Comparison of ENCODE assay signal across 23 cellular contexts in genomic region chr9:131013771-131014676, GRCh38. TPM values are rescaled to one million over a fixed set of nuclear protein-coding genes. Genes with fewer than 3 reads are reported as not detected.
DNase-seq lines count a peak whose midpoint lies in the region; ATAC-seq, FAIRE-seq and TF ChIP-seq lines count a peak whose summit lies in the region.
"Had no signal": no experiment of that assay in that cellular context is flagged by ENCODE, and none has a peak within 500 bp of the region (broad histone marks: within the 10 kb centered on the region; RNA-seq: fewer than 3 reads in every experiment).

No MANE protein-coding gene starts in this region.

- no peaks in the 10 kb centered on the region for H3K9me3 ChIP-seq in left ventricle myocardium inferior (replicated peaks)
- no peaks in the 10 kb centered on the region for H3K9me3 ChIP-seq in H1 (ENCODE audit: insufficient read depth in 2 of 2, low read depth in 1 of 2, low read length in 1 of 2)
- H3K9me3 ChIP-seq in vagina = no peaks in the 10 kb centered on the region
- H3K9me3 ChIP-seq: uterus had no signal

- H3K9ac ChIP-seq in H1 (replicated peaks in 1 of 4; ENCODE audit: extremely low read depth in 1 of 4, low read depth in 3 of 4, low read length in 3 of 4) = no peak overlapping the region
- no peak overlapping the region for H3K9ac ChIP-seq in mesendoderm (ENCODE audit: low read length)

- TF ChIP-seq POLR2A in H1 (IDR thresholded peaks at IDR 0.05; ENCODE audit: control extremely low read depth in 1 of 2, low read depth in 2 of 2, low read length in 2 of 2) (no peak), vagina (IDR thresholded peaks at IDR 0.05) (no peak)

- H3K27me3 Mint-ChIP-seq in activated CD8-positive, alpha-beta memory T cell treated with anti-CD3 and anti-CD28 coated beads, Interleukin-2, amount 10 ng/mL, durations not matched to agents 7 days and 5 days = peaks cover 23% of the 10 kb centered on the region

- no peak overlapping the region for H3K4me2 ChIP-seq in H1 (ENCODE audit: insufficient read depth in 1 of 2, low read depth in 2 of 2, low read length in 2 of 2)
- H3K4me2 ChIP-seq in mesendoderm (ENCODE audit: low read length) = no peak overlapping the region

- peaks cover 88% of the 10 kb centered on the region for H3K27me3 ChIP-seq in left ventricle myocardium inferior (ENCODE audit: low read depth)
- H3K27me3 ChIP-seq in H1 (replicated peaks in 1 of 4; ENCODE audit: control insufficient read depth in 3 of 4, extremely low read depth in 1 of 4, insufficient read depth in 3 of 4, low read length in 3 of 4) = peaks cover 0 to 6% (median 5%) of the 10 kb centered on the region in 4 experiments; a peak in 5 of 7 replicates
- no peaks in the 10 kb centered on the region for H3K27me3 ChIP-seq in mesendoderm (ENCODE audit: insufficient read depth, low read length, poor library complexity)
- H3K27me3 ChIP-seq in vagina = no peaks in the 10 kb centered on the region

- no peaks in the 10 kb centered on the region for H3K36me3 Mint-ChIP-seq in activated CD8-positive, alpha-beta memory T cell treated with anti-CD3 and anti-CD28 coated beads, Interleukin-2, amount 10 ng/mL, durations not matched to agents 7 days and 5 days

- H3K4ac ChIP-seq in H1 (replicated peaks; ENCODE audit: insufficient read length, low read depth, low read length) (no peak overlapping the region), mesendoderm (ENCODE audit: low read depth, low read length) (no peak overlapping the region)

- no peak overlapping the region for H3K23ac ChIP-seq in H1 (ENCODE audit: insufficient read length)
- no peak overlapping the region for H3K23ac ChIP-seq in mesendoderm (ENCODE audit: low read length)

- POLR2A ChIA-PET in H1 (lab: Charles Lee; ENCODE audit: partially characterized antibody) = interaction anchor here (0.8 kb wide), 2 partner anchors 10 to 11 kb away, joined by 3 read pairs; no protein-coding TSS in a partner anchor

- DNase-seq in Right ventricle myocardium inferior (ENCODE audit: missing footprints) = no peak
- no peak for DNase-seq in left ventricle myocardium inferior
- DNase-seq in H1 (ENCODE audit: low read depth in 1 of 2, low spot score in 2 of 2) = no peak
- no peak for DNase-seq in mesendoderm
- DNase-seq in vagina (ENCODE audit: extremely low spot score in 2 of 2) = no peak
- DNase-seq in activated CD8-positive, alpha-beta memory T cell treated with anti-CD3 and anti-CD28 coated beads, Interleukin-2, amount 10 ng/mL, durations not matched to agents 7 days and 5 days = no peak
- DNase-seq: activated CD4-positive, CD25-positive, alpha-beta regulatory T cell treated with anti-CD3 and anti-CD28 coated beads, Interleukin-2, amount 50 U/mL, for 72 hours; activated naive CD8-positive, alpha-beta T cell treated with anti-CD3 and anti-CD28 coated beads, Interleukin-2, amount 50 U/mL, for 24 hours; caudate nucleus; effector CD4-positive, alpha-beta T cell; NCI-H1436 treated with DMSO at 0.1 percent for 48 hours; NCI-H2171; NCI-H526; SIG-M5; small intestine; stimulated activated CD4-positive, alpha-beta T cell treated with anti-CD3 and anti-CD28 coated beads, Interleukin-4, amount 100 ng/mL, for 4 hours; uterus had no signal

- intact Hi-C loops in Right ventricle myocardium inferior (cut with DNase I) (no loop called here), left ventricle myocardium inferior (cut with micrococcal nuclease) (no loop called here), vagina (cut with DNase I) (no loop called here)

- no peak for TF ChIP-seq EP300 in H1 (IDR thresholded peaks at IDR 0.05; ENCODE audit: borderline replicate concordance in 1 of 2, low read depth in 2 of 2, low read length in 2 of 2)

- H3K56ac ChIP-seq in H1 (replicated peaks; ENCODE audit: insufficient read length, low read depth, low read length) (no peak overlapping the region), mesendoderm (ENCODE audit: low read length) (peak overlapping the region; percentile 34)

- H2BK120ac ChIP-seq in H1 (replicated peaks; ENCODE audit: low read depth, low read length) = no peak overlapping the region
- H2BK120ac ChIP-seq in mesendoderm (ENCODE audit: low read depth, low read length) = no peak overlapping the region

- no peaks in the 10 kb centered on the region for H3K4me1 Mint-ChIP-seq in activated CD8-positive, alpha-beta memory T cell treated with anti-CD3 and anti-CD28 coated beads, Interleukin-2, amount 10 ng/mL, durations not matched to agents 7 days and 5 days
- H3K4me1 Mint-ChIP-seq: activated naive CD8-positive, alpha-beta T cell treated with anti-CD3 and anti-CD28 coated beads, Interleukin-2, amount 50 U/mL, for 24 hours had no signal

- peak overlapping the region; percentile 51; the same call in 1 of the 2 replicates for H4K8ac ChIP-seq in H1 (ENCODE audit: extremely low read depth, insufficient read depth, low read length)
- H4K8ac ChIP-seq in mesendoderm (ENCODE audit: low read depth, low read length) = no peak overlapping the region

- H3K27ac Mint-ChIP-seq in activated CD8-positive, alpha-beta memory T cell treated with anti-CD3 and anti-CD28 coated beads, Interleukin-2, amount 10 ng/mL, durations not matched to agents 7 days and 5 days = no peak overlapping the region
- H3K27ac Mint-ChIP-seq: activated naive CD8-positive, alpha-beta T cell treated with anti-CD3 and anti-CD28 coated beads, Interleukin-2, amount 50 U/mL, for 24 hours had no signal

- H2AFZ ChIP-seq in H1 (ENCODE audit: low read length) = no peak overlapping the region

- peak; percentile 17 for ATAC-seq in Right ventricle myocardium inferior
- no peak for ATAC-seq in GM21737 (IDR thresholded peaks at IDR 0.05; ENCODE audit: unreplicated experiment)
- no peak for ATAC-seq in HG02798 (IDR thresholded peaks at IDR 0.05; ENCODE audit: poor library complexity, unreplicated experiment)
- no peak for ATAC-seq in activated CD8-positive, alpha-beta memory T cell treated with anti-CD3 and anti-CD28 coated beads, Interleukin-2, amount 10 ng/mL, durations not matched to agents 7 days and 5 days
- ATAC-seq: activated naive CD8-positive, alpha-beta T cell treated with anti-CD3 and anti-CD28 coated beads, Interleukin-2, amount 50 U/mL, for 24 hours; esophagus mucosa had no signal

- H2AK5ac ChIP-seq in H1 (ENCODE audit: low read depth, low read length) (0 out of 2 replicates have a peak overlapping the region, but pooled peaks have one; percentile 53), mesendoderm (ENCODE audit: low read length) (no peak overlapping the region)

- H3K18ac ChIP-seq in H1 (ENCODE audit: extremely low read depth, low read length) = no peak overlapping the region; the same call in 1 of the 2 replicates
- H3K18ac ChIP-seq in mesendoderm (ENCODE audit: low read length) = no peak overlapping the region

- TF ChIP-seq CTCF in left ventricle myocardium inferior (IDR thresholded peaks at IDR 0.05; ENCODE audit: borderline replicate concordance) = no peak
- TF ChIP-seq CTCF in H1 (IDR thresholded peaks at IDR 0.05; ENCODE audit: control extremely low read depth in 1 of 3, insufficient read depth in 1 of 3, low read depth in 1 of 3, low read length in 3 of 3) = no peak
- no peak for TF ChIP-seq CTCF in vagina (IDR thresholded peaks at IDR 0.05)

- no peak for TF ChIP-seq RAD21 in H1 (IDR thresholded peaks at IDR 0.05 in 1 of 2, conservative IDR thresholded peaks at IDR 0.05 in 1 of 2; ENCODE audit: low read depth in 2 of 2, low read length in 2 of 2)

- no peak overlapping the region for H3K14ac ChIP-seq in H1 (ENCODE audit: insufficient read length)

- no peak for FAIRE-seq in H1 (lab: Jason Lieb, UNC)
- FAIRE-seq: GM19239, small intestine had no signal

- H3K4me3 Mint-ChIP-seq in activated CD8-positive, alpha-beta memory T cell treated with anti-CD3 and anti-CD28 coated beads, Interleukin-2, amount 10 ng/mL, durations not matched to agents 7 days and 5 days = no peak overlapping the region
- H3K4me3 Mint-ChIP-seq: activated naive CD8-positive, alpha-beta T cell treated with anti-CD3 and anti-CD28 coated beads, Interleukin-2, amount 50 U/mL, for 24 hours had no signal

- H3K9me3 Mint-ChIP-seq in activated CD8-positive, alpha-beta memory T cell treated with anti-CD3 and anti-CD28 coated beads, Interleukin-2, amount 10 ng/mL, durations not matched to agents 7 days and 5 days (ENCODE audit: low read depth) = no peaks in the 10 kb centered on the region
- H3K9me3 Mint-ChIP-seq: activated naive CD8-positive, alpha-beta T cell treated with anti-CD3 and anti-CD28 coated beads, Interleukin-2, amount 50 U/mL, for 24 hours had no signal

- H4K5ac ChIP-seq in H1 (ENCODE audit: insufficient read length, low read depth, low read length) (no peak overlapping the region), mesendoderm (ENCODE audit: low read length) (no peak overlapping the region)

- H2BK5ac ChIP-seq in H1 (ENCODE audit: low read depth, low read length) (peak overlapping the region; percentile 76), mesendoderm (ENCODE audit: low read length) (no peak overlapping the region)

- H3K79me2 ChIP-seq in H1 (ENCODE audit: control insufficient read depth in 1 of 2, insufficient read depth in 2 of 2, low read length in 2 of 2) = no peaks in the 10 kb centered on the region
- H3K79me2 ChIP-seq in mesendoderm (ENCODE audit: control insufficient read depth, insufficient read depth, low read length) = peaks cover 3% of the 10 kb centered on the region

- H2BK20ac ChIP-seq in H1 (ENCODE audit: low read length) = no peak overlapping the region

- H2BK15ac ChIP-seq in H1 (ENCODE audit: low read length) (no peak overlapping the region), mesendoderm (replicated peaks; ENCODE audit: low read depth) (no peak overlapping the region)

- H3K36me3 ChIP-seq in left ventricle myocardium inferior = no peaks in the 10 kb centered on the region
- H3K36me3 ChIP-seq in H1 (ENCODE audit: control insufficient read depth in 2 of 4, insufficient read depth in 4 of 4, low read length in 3 of 4) = no peaks in the 10 kb centered on the region
- no peaks in the 10 kb centered on the region for H3K36me3 ChIP-seq in mesendoderm (ENCODE audit: control insufficient read depth, insufficient read depth, low read length)
- H3K36me3 ChIP-seq in vagina = no peaks in the 10 kb centered on the region
- H3K36me3 ChIP-seq: uterus had no signal

- H3K27ac ChIP-seq in left ventricle myocardium inferior (replicated peaks) (no peak overlapping the region), H1 (ENCODE audit: low read depth, low read length) (no peak overlapping the region), mesendoderm (ENCODE audit: low read depth, low read length) (no peak overlapping the region), vagina (peak overlapping the region; percentile 1)
- H3K27ac ChIP-seq: uterus had no signal

- CTCF ChIA-PET in H1 (lab: Charles Lee; ENCODE audit: partially characterized antibody) = interaction anchor here (0.8 to 17.5 kb wide), 6 partner anchors 8 to 73 kb away, joined by 3 to 156 read pairs (median 4); no protein-coding TSS in a partner anchor
- CTCF ChIA-PET in activated CD8-positive, alpha-beta memory T cell treated with anti-CD3 and anti-CD28 coated beads, Interleukin-2, amount 10 ng/mL, durations not matched to agents 7 days and 5 days (lab: Charles Lee) = no interaction called here

- 87% methylated on average over 18 of the region's 18 CpGs; no CpG with 5 or more reads in 1 of the 2 experiments for WGBS in H1 (ENCODE audit: extremely low coverage in 1 of 2, insufficient coverage in 1 of 2, insufficient read length in 1 of 2, insufficient replicate concordance in 2 of 2, low coverage in 1 of 2, low lambda C conversion rate in 2 of 2, missing lambda C conversion rate in 1 of 2), 2 experiments
- no CpG with 5 or more reads among the region's 18 CpGs for WGBS in mesendoderm (ENCODE audit: extremely low coverage, insufficient coverage, low lambda C conversion rate)

- no peaks in the 10 kb centered on the region for H4K20me1 ChIP-seq in H1 (replicated peaks in 1 of 2; ENCODE audit: control insufficient read depth in 1 of 2, insufficient read depth in 2 of 2, low read length in 2 of 2)

- H2BK12ac ChIP-seq in H1 (ENCODE audit: low read depth, low read length) = 0 out of 2 replicates have a peak overlapping the region, but pooled peaks have one; percentile 27

- peaks cover 3% of the 10 kb centered on the region for H3K4me1 ChIP-seq in left ventricle myocardium inferior
- peaks cover 2 to 22% (median 8%) of the 10 kb centered on the region in 4 experiments for H3K4me1 ChIP-seq in H1 (replicated peaks in 1 of 4; ENCODE audit: control insufficient read depth in 3 of 4, insufficient read depth in 4 of 4, low read length in 3 of 4)
- peaks cover 13% of the 10 kb centered on the region for H3K4me1 ChIP-seq in mesendoderm (ENCODE audit: control insufficient read depth, low read depth, low read length)
- peaks cover 17% of the 10 kb centered on the region for H3K4me1 ChIP-seq in vagina

- H4K91ac ChIP-seq in H1 (replicated peaks; ENCODE audit: insufficient read length, low read length) = peak overlapping the region; percentile 53

- H3K79me1 ChIP-seq in H1 (ENCODE audit: low read depth, low read length) (peaks cover 9% of the 10 kb centered on the region; the same call in 1 of the 2 replicates), mesendoderm (ENCODE audit: low read length) (peaks cover 10% of the 10 kb centered on the region)

- H3K23me2 ChIP-seq in H1 (ENCODE audit: low read depth, low read length) = peaks cover 6% of the 10 kb centered on the region; the same call in 1 of the 2 replicates

- H3K4me3 ChIP-seq in left ventricle myocardium inferior (no peak overlapping the region), H1 (ENCODE audit: extremely low read depth in 1 of 4, insufficient read depth in 2 of 4, low read depth in 3 of 4, low read length in 4 of 4) (no peak overlapping the region), mesendoderm (ENCODE audit: low read length) (no peak overlapping the region), vagina (no peak overlapping the region)
- H3K4me3 ChIP-seq: lung, uterus had no signal

RNA-seq across cellular contexts. Expression of gene LAMC3, which starts 5.0 kb away (rescaled TPM):
- total RNA-seq in Right ventricle myocardium inferior (0.22 TPM), left ventricle myocardium inferior (0.66 TPM), vagina (13.3 TPM)
- 12.3 and 13.2 TPM in 2 replicates for total RNA-seq in H1 (2021; fragmentation: NEBNext Ultra II Directional; extraction: Animal tissue kit (Norgen Biotek cat#: 25700))
- 9.3 and 11.5 TPM in 2 replicates for polyA plus RNA-seq in H1 (2011; rRNA removed)
- polyA plus RNA-seq in H1 (2011; cell fraction: cytosol; rRNA removed) = 6.0 TPM
- 24.8 TPM for polyA plus RNA-seq in H1 (2011; cell fraction: nucleus; rRNA removed)
- 8.0 to 13.0 TPM (median 12.4 TPM) in 4 replicates for polyA plus RNA-seq in H1 (2012, experiment 1 of 2)
- polyA plus RNA-seq in H1 (2012, experiment 2 of 2) = 10.7 TPM
- polyA plus RNA-seq in H1 (2013, experiment 1 of 2) = 18.4 TPM
- 15.1 TPM for polyA plus RNA-seq in H1 (2013, experiment 2 of 2)
- polyA minus RNA-seq in H1 (2011; rRNA and poly(A)+ RNA removed) = 3.8 and 4.1 TPM in 2 replicates
- 4.8 TPM for polyA minus RNA-seq in H1 (2011; cell fraction: cytosol; rRNA and poly(A)+ RNA removed)
- polyA minus RNA-seq in H1 (2011; cell fraction: nucleus; rRNA and poly(A)+ RNA removed) = 7.2 TPM
- polyA plus RNA-seq in mesendoderm (2013, experiment 1 of 2) = 14.4 TPM
- 15.1 TPM for polyA plus RNA-seq in mesendoderm (2013, experiment 2 of 2)
- under 1 TPM in 1 of 2 experiments, not detected in 1; 0.06 TPM for total RNA-seq in activated CD8-positive, alpha-beta memory T cell treated with anti-CD3 and anti-CD28 coated beads, Interleukin-2, amount 10 ng/mL, durations not matched to agents 7 days and 5 days
- total RNA-seq: M059J had no signal
